In genomic region chr19:7513809-7514642, GRCh38 we compare ENCODE assay signal across 20 cellular contexts. TPM values are rescaled to one million over a fixed set of nuclear protein-coding genes. Genes with fewer than 3 reads are reported as not detected.
DNase-seq lines count a peak whose midpoint lies in the region; ATAC-seq and TF ChIP-seq lines count a peak whose summit lies in the region.
"Had no signal": no experiment of that assay in that cellular context is flagged by ENCODE, and none has a peak within 500 bp of the region (broad histone marks: within the 10 kb centered on the region; RNA-seq: fewer than 3 reads in every experiment).

No MANE protein-coding gene starts in this region.

- H3K36me3 ChIP-seq in mesendoderm (ENCODE audit: control insufficient read depth, insufficient read depth, low read length) (no peaks in the 10 kb centered on the region), thoracic aorta (no peaks in the 10 kb centered on the region), PC-9 (ENCODE audit: low read depth) (no peaks in the 10 kb centered on the region)
- H3K36me3 ChIP-seq: adrenal gland, SJSA1, thyroid gland had no signal

- peaks cover 29% of the 10 kb centered on the region for H3F3A ChIP-seq in PC-9 (ENCODE audit: insufficient read depth, low read depth)

- H3K4me3 ChIP-seq in mesendoderm (ENCODE audit: low read length) (no peak overlapping the region), thoracic aorta (no peak overlapping the region), PC-9 (no peak overlapping the region)
- H3K4me3 ChIP-seq: adrenal gland, SJSA1, thyroid gland had no signal

- H2AFZ ChIP-seq in PC-9, result no peak overlapping the region

- no peaks in the 10 kb centered on the region for H3K9me2 ChIP-seq in PC-9 (ENCODE audit: insufficient read depth)

- peak overlapping the region; percentile 22 for H3K4me3 Mint-ChIP-seq in activated T-cell treated with anti-CD3 and anti-CD28 coated beads, Interleukin-2, amount 50 U/mL, for 4 hours
- H3K4me3 Mint-ChIP-seq in activated T-cell treated with anti-CD3 and anti-CD28 coated beads, Interleukin-2, amount 50 U/mL, for 24 hours, result no peak overlapping the region
- H3K4me3 Mint-ChIP-seq in activated naive CD8-positive, alpha-beta T cell treated with anti-CD3 and anti-CD28 coated beads for 36 hours, result peak overlapping the region; percentile 22
- no peak overlapping the region for H3K4me3 Mint-ChIP-seq in Calu3 (ENCODE audit: low read depth, unreplicated experiment)
- H3K4me3 Mint-ChIP-seq: activated CD4-positive, alpha-beta T cell treated with anti-CD3 and anti-CD28 coated beads, Interleukin-2, amount 10 ng/mL, durations not matched to agents 7 days and 5 days had no signal

- peaks cover 14% of the 10 kb centered on the region for H3K4me1 Mint-ChIP-seq in activated T-cell treated with anti-CD3 and anti-CD28 coated beads, Interleukin-2, amount 50 U/mL, for 4 hours (ENCODE audit: low read depth)
- H3K4me1 Mint-ChIP-seq in activated T-cell treated with anti-CD3 and anti-CD28 coated beads, Interleukin-2, amount 50 U/mL, for 24 hours (ENCODE audit: low read depth), result peaks cover 11% of the 10 kb centered on the region
- H3K4me1 Mint-ChIP-seq in activated naive CD8-positive, alpha-beta T cell treated with anti-CD3 and anti-CD28 coated beads for 36 hours, result peaks cover 10% of the 10 kb centered on the region
- H3K4me1 Mint-ChIP-seq in Calu3 (ENCODE audit: low read depth, unreplicated experiment), result peaks cover 10% of the 10 kb centered on the region

- peaks cover 3% of the 10 kb centered on the region for H3K4me1 ChIP-seq in mesendoderm (ENCODE audit: control insufficient read depth, low read depth, low read length)
- peaks cover 3 to 39% of the 10 kb centered on the region in 2 donors for H3K4me1 ChIP-seq in thoracic aorta (ENCODE audit: control insufficient read depth in 1 of 2, low read depth in 2 of 2)
- peaks cover 19% of the 10 kb centered on the region for H3K4me1 ChIP-seq in PC-9 (replicated peaks; ENCODE audit: insufficient read depth)

- no peaks in the 10 kb centered on the region for H4K20me1 ChIP-seq in PC-9 (ENCODE audit: insufficient read depth)

- no peak overlapping the region for H3K4ac ChIP-seq in mesendoderm (ENCODE audit: low read depth, low read length)

- no peak overlapping the region for H4K8ac ChIP-seq in mesendoderm (ENCODE audit: low read depth, low read length)

- H3K9ac ChIP-seq in mesendoderm (ENCODE audit: low read length), result no peak overlapping the region

- H3K9me3 ChIP-seq in thoracic aorta, result no peaks in the 10 kb centered on the region
- H3K9me3 ChIP-seq in PC-9 (ENCODE audit: insufficient read depth, low read depth), result no peaks in the 10 kb centered on the region
- H3K9me3 ChIP-seq: adrenal gland, thyroid gland had no signal

- WGBS in mesendoderm (ENCODE audit: extremely low coverage, insufficient coverage, low lambda C conversion rate), result no CpG with 5 or more reads among the region's 5 CpGs

- H3K18ac ChIP-seq in mesendoderm (ENCODE audit: low read length), result no peak overlapping the region

- no peaks in the 10 kb centered on the region for H3K79me2 ChIP-seq in mesendoderm (ENCODE audit: control insufficient read depth, insufficient read depth, low read length)
- H3K79me2 ChIP-seq in PC-9 (ENCODE audit: low read depth), result peaks cover 9% of the 10 kb centered on the region; the same call in 1 of the 2 replicates

- H2BK120ac ChIP-seq in mesendoderm (ENCODE audit: low read depth, low read length), result no peak overlapping the region

- H3K4me2 ChIP-seq in mesendoderm (ENCODE audit: low read length) (no peak overlapping the region), PC-9 (no peak overlapping the region)

- intact Hi-C loops in Calu3 (cut with micrococcal nuclease; ENCODE audit: unreplicated experiment), result no loop called here
- intact Hi-C loops in PC-9 (cut with micrococcal nuclease; ENCODE audit: unreplicated experiment), result no loop called here

- no TSS peak for BruUV-seq in Calu3 (replicated peaks; lab: Mats Ljungman, UMichigan)
- BruUV-seq in PC-9 (replicated peaks; lab: Mats Ljungman, UMichigan), result no TSS peak

- H3K36me3 Mint-ChIP-seq in activated T-cell treated with anti-CD3 and anti-CD28 coated beads, Interleukin-2, amount 50 U/mL, for 4 hours (ENCODE audit: insufficient read depth), result no peaks in the 10 kb centered on the region
- H3K36me3 Mint-ChIP-seq in activated T-cell treated with anti-CD3 and anti-CD28 coated beads, Interleukin-2, amount 50 U/mL, for 24 hours (ENCODE audit: low read depth), result no peaks in the 10 kb centered on the region
- H3K36me3 Mint-ChIP-seq in activated naive CD8-positive, alpha-beta T cell treated with anti-CD3 and anti-CD28 coated beads for 36 hours, result peaks cover 2% of the 10 kb centered on the region
- H3K36me3 Mint-ChIP-seq in Calu3 (ENCODE audit: insufficient read depth, unreplicated experiment), result peaks cover 14% of the 10 kb centered on the region
- H3K36me3 Mint-ChIP-seq: IgD-negative memory B cell had no signal

- no peak overlapping the region for H2BK5ac ChIP-seq in mesendoderm (ENCODE audit: low read length)

- no peak overlapping the region for H4K5ac ChIP-seq in mesendoderm (ENCODE audit: low read length)

- no peak overlapping the region for H2AK5ac ChIP-seq in mesendoderm (ENCODE audit: low read length)

- POLR2A ChIA-PET in PC-9 (lab: Charles Lee; ENCODE audit: unreplicated experiment), result no interaction called here

- no peaks in the 10 kb centered on the region for H3K9me3 Mint-ChIP-seq in activated T-cell treated with anti-CD3 and anti-CD28 coated beads, Interleukin-2, amount 50 U/mL, for 4 hours
- no peaks in the 10 kb centered on the region for H3K9me3 Mint-ChIP-seq in activated T-cell treated with anti-CD3 and anti-CD28 coated beads, Interleukin-2, amount 50 U/mL, for 24 hours
- H3K9me3 Mint-ChIP-seq in activated naive CD8-positive, alpha-beta T cell treated with anti-CD3 and anti-CD28 coated beads for 36 hours, result no peaks in the 10 kb centered on the region
- H3K9me3 Mint-ChIP-seq in Calu3 (ENCODE audit: low read depth, unreplicated experiment), result no peaks in the 10 kb centered on the region
- H3K9me3 Mint-ChIP-seq: activated CD4-positive, alpha-beta T cell treated with anti-CD3 and anti-CD28 coated beads, Interleukin-2, amount 10 ng/mL, durations not matched to agents 7 days and 5 days; IgD-negative memory B cell had no signal

- no peak for DNase-seq in activated T-cell treated with anti-CD3 and anti-CD28 coated beads, Interleukin-2, amount 50 U/mL, for 4 hours
- DNase-seq in activated T-cell treated with anti-CD3 and anti-CD28 coated beads, Interleukin-2, amount 50 U/mL, for 24 hours, result no peak
- no peak for DNase-seq in activated naive CD8-positive, alpha-beta T cell treated with anti-CD3 and anti-CD28 coated beads for 36 hours
- DNase-seq in mesendoderm (peak; percentile 59), thoracic aorta (ENCODE audit: low spot score) (no peak), Calu3 (no peak), PC-9 (no peak), NCI-H510A treated with DMSO at 0.1 percent for 48 hours (lab: John Stamatoyannopoulos, UW) (no peak)
- DNase-seq: activated CD4-positive, alpha-beta T cell treated with anti-CD3 and anti-CD28 coated beads, Interleukin-2, amount 10 ng/mL, durations not matched to agents 7 days and 5 days; adrenal gland; C1 segment of cervical spinal cord; DND-41; foreskin keratinocyte; NCI-H2081; NCI-H510A; retina; thyroid gland had no signal

- H3K27ac ChIP-seq in mesendoderm (ENCODE audit: low read depth, low read length) (no peak overlapping the region), thoracic aorta (peak overlapping the region; percentile 90 to 99), PC-9 (no peak overlapping the region)
- H3K27ac ChIP-seq: foreskin keratinocyte, SJSA1, thyroid gland had no signal

- H3K56ac ChIP-seq in mesendoderm (ENCODE audit: low read length), result peak overlapping the region; percentile 15

- H3K23ac ChIP-seq in mesendoderm (ENCODE audit: low read length), result no peak overlapping the region

- no peak overlapping the region for H2BK15ac ChIP-seq in mesendoderm (replicated peaks; ENCODE audit: low read depth)

- peaks cover 12% of the 10 kb centered on the region for H3K27me3 Mint-ChIP-seq in activated T-cell treated with anti-CD3 and anti-CD28 coated beads, Interleukin-2, amount 50 U/mL, for 4 hours (ENCODE audit: low read depth)
- peaks cover 41% of the 10 kb centered on the region for H3K27me3 Mint-ChIP-seq in activated T-cell treated with anti-CD3 and anti-CD28 coated beads, Interleukin-2, amount 50 U/mL, for 24 hours
- H3K27me3 Mint-ChIP-seq in activated naive CD8-positive, alpha-beta T cell treated with anti-CD3 and anti-CD28 coated beads for 36 hours, result peaks cover 9% of the 10 kb centered on the region
- H3K27me3 Mint-ChIP-seq in Calu3 (ENCODE audit: unreplicated experiment), result peaks cover 25% of the 10 kb centered on the region

- no peak overlapping the region for H3K27ac Mint-ChIP-seq in activated T-cell treated with anti-CD3 and anti-CD28 coated beads, Interleukin-2, amount 50 U/mL, for 24 hours
- H3K27ac Mint-ChIP-seq in activated naive CD8-positive, alpha-beta T cell treated with anti-CD3 and anti-CD28 coated beads for 36 hours, result no peak overlapping the region
- no peak overlapping the region for H3K27ac Mint-ChIP-seq in Calu3 (ENCODE audit: unreplicated experiment)
- H3K27ac Mint-ChIP-seq: activated CD4-positive, alpha-beta T cell treated with anti-CD3 and anti-CD28 coated beads, Interleukin-2, amount 10 ng/mL, durations not matched to agents 7 days and 5 days had no signal

- CTCF ChIA-PET in Calu3 (lab: Charles Lee) (no interaction called here), PC-9 (lab: Charles Lee) (no interaction called here)

- H3K27me3 ChIP-seq in mesendoderm (ENCODE audit: insufficient read depth, low read length, poor library complexity), result no peaks in the 10 kb centered on the region
- H3K27me3 ChIP-seq in thoracic aorta (replicated peaks; ENCODE audit: insufficient read depth), result no peaks in the 10 kb centered on the region
- H3K27me3 ChIP-seq in PC-9 (ENCODE audit: insufficient read depth, low read depth), result no peaks in the 10 kb centered on the region
- H3K27me3 ChIP-seq: adrenal gland, foreskin keratinocyte, SJSA1, thyroid gland had no signal

- peaks cover 3% of the 10 kb centered on the region for H3K79me1 ChIP-seq in mesendoderm (ENCODE audit: low read length)

- no peak for TF ChIP-seq CTCF in thoracic aorta (IDR thresholded peaks at IDR 0.05)
- no peak for TF ChIP-seq CTCF in Calu3 (IDR thresholded peaks at IDR 0.05; ENCODE audit: unreplicated experiment)
- no peak for TF ChIP-seq CTCF in PC-9 (conservative IDR thresholded peaks at IDR 0.05)

- no peak for ATAC-seq in activated T-cell treated with anti-CD3 and anti-CD28 coated beads, Interleukin-2, amount 50 U/mL, for 4 hours
- no peak for ATAC-seq in thoracic aorta (ENCODE audit: insufficient number of reproducible peaks, low FRiP score, low read depth)
- ATAC-seq: foreskin keratinocyte, left lobe of liver had no signal

RNA-seq across cellular contexts. Expression of gene ZNF358, which starts 1.9 kb away (rescaled TPM):
- 1 to 10 TPM; 4.8 to 5.6 (median 5.1) TPM for total RNA-seq in activated T-cell treated with anti-CD3 and anti-CD28 coated beads, Interleukin-2, amount 50 U/mL, for 4 hours
- 1 to 10 TPM; 6.5 to 7.3 TPM for total RNA-seq in activated naive CD8-positive, alpha-beta T cell treated with anti-CD3 and anti-CD28 coated beads for 36 hours
- polyA plus RNA-seq in mesendoderm (2013, experiment 1 of 2), result 59.7 TPM
- polyA plus RNA-seq in mesendoderm (2013, experiment 2 of 2), result 59.5 TPM
- 10 to 100 TPM; 44.5 to 88.9 TPM for total RNA-seq in thoracic aorta
- 22.6 and 23.8 TPM in 2 replicates for total RNA-seq in Calu3 (2022)
- 60.7 and 85.3 TPM in 2 replicates for total RNA-seq in PC-9 (2021)

RNA-seq across cellular contexts. Expression of gene MCOLN1, which starts 8.4 kb away (rescaled TPM):
- total RNA-seq in activated T-cell treated with anti-CD3 and anti-CD28 coated beads, Interleukin-2, amount 50 U/mL, for 4 hours, result 10 to 100 TPM; 20.5 to 27.4 (median 22.6) TPM
- total RNA-seq in activated naive CD8-positive, alpha-beta T cell treated with anti-CD3 and anti-CD28 coated beads for 36 hours, result 10 to 100 TPM; 12.3 to 12.4 TPM
- polyA plus RNA-seq in mesendoderm (2013, experiment 1 of 2), result 13.6 TPM
- polyA plus RNA-seq in mesendoderm (2013, experiment 2 of 2), result 14.1 TPM
- 10 to 100 TPM; 19.6 to 34.8 TPM for total RNA-seq in thoracic aorta
- 13.1 TPM in 2 replicates for total RNA-seq in Calu3 (2022)
- total RNA-seq in PC-9 (2021), result 10.4 and 16.0 TPM in 2 replicates

RNA-seq across cellular contexts. Expression of gene PNPLA6, which starts 21.5 kb away (rescaled TPM):
- 100 to 1,000 TPM; 106 to 121 (median 107) TPM for total RNA-seq in activated T-cell treated with anti-CD3 and anti-CD28 coated beads, Interleukin-2, amount 50 U/mL, for 4 hours
- total RNA-seq in activated naive CD8-positive, alpha-beta T cell treated with anti-CD3 and anti-CD28 coated beads for 36 hours, result 10 to 100 TPM; 67.8 to 68.5 TPM
- polyA plus RNA-seq in mesendoderm (2013, experiment 1 of 2), result 23.5 TPM
- 22.0 TPM for polyA plus RNA-seq in mesendoderm (2013, experiment 2 of 2)
- 100 to 1,000 TPM; 128 to 143 TPM for total RNA-seq in thoracic aorta
- 51.3 and 60.1 TPM in 2 replicates for total RNA-seq in Calu3 (2022)
- total RNA-seq in PC-9 (2021), result 121 and 139 TPM in 2 replicates

RNA-seq across cellular contexts. Expression of gene PEX11G, which starts 25.2 kb away (rescaled TPM):
- 1 to 10 TPM in 1 of 3 donors, under 1 TPM in 2; 0.76 to 1.1 (median 0.90) TPM for total RNA-seq in activated T-cell treated with anti-CD3 and anti-CD28 coated beads, Interleukin-2, amount 50 U/mL, for 4 hours
- total RNA-seq in activated naive CD8-positive, alpha-beta T cell treated with anti-CD3 and anti-CD28 coated beads for 36 hours, result 1 to 10 TPM in 1 of 2 experiments, under 1 TPM in 1; 0.82 to 1.5 TPM
- 0.74 TPM for polyA plus RNA-seq in mesendoderm (2013, experiment 1 of 2)
- 0.67 TPM for polyA plus RNA-seq in mesendoderm (2013, experiment 2 of 2)
- total RNA-seq in thoracic aorta, result under 1 TPM in 1 of 2 donors, not detected in 1; 0.63 TPM
- total RNA-seq in Calu3 (2022), result 1.3 and 3.4 TPM in 2 replicates
- 10.5 and 16.0 TPM in 2 replicates for total RNA-seq in PC-9 (2021)

Comparison
In these comparisons a context has a peak if more than half of its experiments do, and no peak if none do; other contexts are left out.
1. H3K4me3 Mint-ChIP-seq: peak in activated T-cell treated with anti-CD3 and anti-CD28 coated beads, Interleukin-2, amount 50 U/mL, for 4 hours (single experiment) and activated naive CD8-positive, alpha-beta T cell treated with anti-CD3 and anti-CD28 coated beads for 36 hours (single experiment); none in activated T-cell treated with anti-CD3 and anti-CD28 coated beads, Interleukin-2, amount 50 U/mL, for 24 hours (single experiment) and Calu3 (single experiment).
2. H3K27ac ChIP-seq: peak in thoracic aorta (2 of 2); none in mesendoderm (single experiment) and PC-9 (single experiment).